2 cellular contexts compared by ENCODE assay signal in genomic region chr11:126327280-126328000, GRCh38.
TF ChIP-seq lines count a peak whose summit lies in the region.

No MANE protein-coding gene starts in this region.

TF ChIP-seq in WTC11, 78 proteins besides CTCF, POLR2A, EP300 and RAD21:
- TF ChIP-seq AFF4 (CRISPR knock-in tag; IDR thresholded peaks at IDR 0.05; ENCODE audit: borderline replicate concordance) (no peak), ZNF232 (CRISPR knock-in tag; IDR thresholded peaks at IDR 0.05) (no peak), SMAD3 (CRISPR knock-in tag; IDR thresholded peaks at IDR 0.05; ENCODE audit: borderline replicate concordance) (no peak), ZSCAN18 (CRISPR knock-in tag; IDR thresholded peaks at IDR 0.05) (no peak), ZNF317 (CRISPR knock-in tag; IDR thresholded peaks at IDR 0.05; ENCODE audit: borderline replicate concordance, low read depth) (no peak), PRRX2 (CRISPR knock-in tag; IDR thresholded peaks at IDR 0.05) (no peak), JUN (CRISPR knock-in tag; IDR thresholded peaks at IDR 0.05) (no peak), FOXJ3 (CRISPR knock-in tag; IDR thresholded peaks at IDR 0.05; ENCODE audit: borderline replicate concordance) (no peak)

TF ChIP-seq in HepG2, 621 proteins besides CTCF, POLR2A, EP300 and RAD21:
- TF ChIP-seq, protein P1, sequence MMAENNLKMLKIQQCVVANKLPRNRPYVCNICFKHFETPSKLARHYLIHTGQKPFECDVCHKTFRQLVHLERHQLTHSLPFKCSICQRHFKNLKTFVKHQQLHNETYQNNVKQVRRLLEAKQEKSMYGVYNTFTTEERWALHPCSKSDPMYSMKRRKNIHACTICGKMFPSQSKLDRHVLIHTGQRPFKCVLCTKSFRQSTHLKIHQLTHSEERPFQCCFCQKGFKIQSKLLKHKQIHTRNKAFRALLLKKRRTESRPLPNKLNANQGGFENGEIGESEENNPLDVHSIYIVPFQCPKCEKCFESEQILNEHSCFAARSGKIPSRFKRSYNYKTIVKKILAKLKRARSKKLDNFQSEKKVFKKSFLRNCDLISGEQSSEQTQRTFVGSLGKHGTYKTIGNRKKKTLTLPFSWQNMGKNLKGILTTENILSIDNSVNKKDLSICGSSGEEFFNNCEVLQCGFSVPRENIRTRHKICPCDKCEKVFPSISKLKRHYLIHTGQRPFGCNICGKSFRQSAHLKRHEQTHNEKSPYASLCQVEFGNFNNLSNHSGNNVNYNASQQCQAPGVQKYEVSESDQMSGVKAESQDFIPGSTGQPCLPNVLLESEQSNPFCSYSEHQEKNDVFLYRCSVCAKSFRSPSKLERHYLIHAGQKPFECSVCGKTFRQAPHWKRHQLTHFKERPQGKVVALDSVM (CRISPR knock-in tag; IDR thresholded peaks at IDR 0.05): no peak
- no peak for TF ChIP-seq DPF2 (CRISPR knock-in tag; IDR thresholded peaks at IDR 0.05; ENCODE audit: borderline replicate concordance, low read depth)
- no peak for TF ChIP-seq TBL1XR1 (IDR thresholded peaks at IDR 0.05; ENCODE audit: borderline replicate concordance, low read length, partially characterized antibody)
- TF ChIP-seq GABPA (IDR thresholded peaks at IDR 0.05; ENCODE audit: low read depth, low read length): no peak
- TF ChIP-seq GABPA (CRISPR knock-in tag; IDR thresholded peaks at IDR 0.05; ENCODE audit: low read depth): no peak
- TF ChIP-seq PAXIP1 (CRISPR knock-in tag; conservative IDR thresholded peaks at IDR 0.05): no peak
- TF ChIP-seq HNRNPK (IDR thresholded peaks at IDR 0.05; ENCODE audit: low read depth, low read length, poor library complexity, severe bottlenecking): no peak
- no peak for TF ChIP-seq BHLHE40 (IDR thresholded peaks at IDR 0.05; ENCODE audit: low read length)
TF ChIP-seq in HepG2: peak in this region for 0.
